ENCODE assay signal across 8 cellular contexts in the genomic region with DNA sequence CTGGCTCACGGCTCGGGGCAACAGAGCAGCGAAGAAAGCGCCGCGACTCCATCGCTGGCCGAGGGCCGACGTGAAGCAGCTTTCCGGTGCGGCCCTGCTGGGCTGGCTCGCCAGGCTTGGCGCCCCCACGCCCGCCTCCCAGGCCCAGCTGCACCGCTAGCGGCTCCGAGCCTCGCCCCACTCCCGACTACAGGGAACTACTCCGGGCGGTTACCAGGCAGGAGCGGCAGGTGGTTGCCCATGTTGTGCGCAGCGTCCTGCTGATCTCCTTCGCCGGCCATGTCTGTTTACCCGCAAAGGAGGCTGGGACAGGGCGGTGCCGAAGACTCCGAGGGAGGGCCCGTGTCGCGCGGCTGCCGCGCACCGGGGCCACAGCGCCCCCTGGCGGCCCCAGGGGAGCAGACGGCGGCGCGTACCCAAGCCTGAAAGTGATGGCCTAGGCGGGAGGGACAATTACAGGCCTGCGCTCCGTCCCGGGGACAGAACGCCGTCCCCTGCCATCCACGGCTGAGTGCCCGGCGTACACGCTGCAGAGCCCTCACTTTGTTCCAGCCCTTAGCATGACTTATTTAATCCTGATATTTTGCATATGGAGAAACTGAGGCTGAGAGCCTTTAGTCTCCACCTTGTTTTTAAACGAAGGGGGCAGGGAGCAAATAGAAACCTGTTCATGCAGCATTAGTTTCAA. TPM values are rescaled to one million over a fixed set of nuclear protein-coding genes. Genes with fewer than 3 reads are reported as not detected.
DNase-seq lines count a peak whose midpoint lies in the region; ATAC-seq, FAIRE-seq and TF ChIP-seq lines count a peak whose summit lies in the region.

A gene (minus strand): TSS at position 285 of the 688 bp plus-strand sequence. CDS start 4 bp downstream, at position 281.

- peaks cover 13% of the 10 kb centered on the region for H3K4me1 ChIP-seq in astrocyte (ENCODE audit: insufficient read depth, low read length)

- peak; percentile 81 for TF ChIP-seq POLR2A in GM15510 (IDR thresholded peaks at IDR 0.05; ENCODE audit: borderline replicate concordance, extremely low read depth, insufficient read length)

- peak; percentile 99 for ATAC-seq in HG02798 (IDR thresholded peaks at IDR 0.05; ENCODE audit: poor library complexity, unreplicated experiment)

- no peaks in the 10 kb centered on the region for H3K36me3 ChIP-seq in astrocyte (ENCODE audit: insufficient read depth, low read length)

- H3K36me3 Mint-ChIP-seq in astrocyte (ENCODE audit: low read depth, unreplicated experiment), result no peaks in the 10 kb centered on the region

- H3K9ac ChIP-seq in astrocyte (ENCODE audit: low read length), result peak within 1 kb of the TSS; percentile 91

- H3K4me2 ChIP-seq in astrocyte (ENCODE audit: low read length), result peak within 1 kb of the TSS; percentile 95

- peak within 1 kb of the TSS; percentile 93 for H3K4me3 Mint-ChIP-seq in astrocyte (ENCODE audit: unreplicated experiment)

- H3K79me2 ChIP-seq in astrocyte (ENCODE audit: insufficient read depth, low read length), result peaks cover 42% of the 10 kb centered on the region

- peaks cover 18% of the 10 kb centered on the region for H3K27me3 Mint-ChIP-seq in astrocyte (ENCODE audit: low read depth, unreplicated experiment)

- peak within 1 kb of the TSS; percentile 92 for H2AFZ ChIP-seq in astrocyte (ENCODE audit: low read depth, low read length)

- peak; percentile 80 for TF ChIP-seq CTCF in astrocyte (IDR thresholded peaks at IDR 0.05; ENCODE audit: insufficient read depth, low read depth, low read length)

- no peaks in the 10 kb centered on the region for H3K27me3 ChIP-seq in astrocyte (ENCODE audit: insufficient read depth, low read length)

- H4K20me1 ChIP-seq in astrocyte (ENCODE audit: insufficient read depth, low read length), result peaks cover 14% of the 10 kb centered on the region

- no peak for FAIRE-seq in astrocyte (lab: Jason Lieb, UNC)

- no peaks in the 10 kb centered on the region for H3K9me3 Mint-ChIP-seq in astrocyte (ENCODE audit: unreplicated experiment)

- no peaks in the 10 kb centered on the region for H3K9me3 ChIP-seq in astrocyte (ENCODE audit: insufficient read depth, low read depth, low read length)

- peak within 1 kb of the TSS; percentile 77 for H3K27ac ChIP-seq in astrocyte (ENCODE audit: low read depth, low read length)

- peaks cover 9% of the 10 kb centered on the region for H3K4me1 Mint-ChIP-seq in astrocyte (ENCODE audit: low read depth, unreplicated experiment)

- H3K27ac Mint-ChIP-seq in astrocyte (ENCODE audit: unreplicated experiment), result peak within 1 kb of the TSS; percentile 19

- peak within 1 kb of the TSS; percentile 90 for H3K4me3 ChIP-seq in astrocyte (ENCODE audit: insufficient read depth, low read depth, low read length)

- DNase-seq in NCI-H1417 treated with DMSO at 0.1 percent for 48 hours (lab: John Stamatoyannopoulos, UW) (peak; percentile 6), T-helper 22 cell (ENCODE audit: low read depth) (peak; percentile 81), astrocyte (ENCODE audit: low read depth) (peak; percentile 57), hepatic stellate cell (ENCODE audit: low spot score) (peak; percentile 90), retina (peak; percentile 94), OCI-M2 (lab: John Stamatoyannopoulos, UW; ENCODE audit: unreplicated experiment) (no peak)

RNA-seq across cellular contexts. Expression of the gene that starts here (rescaled TPM):
- 26.1 and 28.2 TPM in 2 replicates for total RNA-seq in astrocyte
